1 cellular context compared by ENCODE assay signal in the genomic region with DNA sequence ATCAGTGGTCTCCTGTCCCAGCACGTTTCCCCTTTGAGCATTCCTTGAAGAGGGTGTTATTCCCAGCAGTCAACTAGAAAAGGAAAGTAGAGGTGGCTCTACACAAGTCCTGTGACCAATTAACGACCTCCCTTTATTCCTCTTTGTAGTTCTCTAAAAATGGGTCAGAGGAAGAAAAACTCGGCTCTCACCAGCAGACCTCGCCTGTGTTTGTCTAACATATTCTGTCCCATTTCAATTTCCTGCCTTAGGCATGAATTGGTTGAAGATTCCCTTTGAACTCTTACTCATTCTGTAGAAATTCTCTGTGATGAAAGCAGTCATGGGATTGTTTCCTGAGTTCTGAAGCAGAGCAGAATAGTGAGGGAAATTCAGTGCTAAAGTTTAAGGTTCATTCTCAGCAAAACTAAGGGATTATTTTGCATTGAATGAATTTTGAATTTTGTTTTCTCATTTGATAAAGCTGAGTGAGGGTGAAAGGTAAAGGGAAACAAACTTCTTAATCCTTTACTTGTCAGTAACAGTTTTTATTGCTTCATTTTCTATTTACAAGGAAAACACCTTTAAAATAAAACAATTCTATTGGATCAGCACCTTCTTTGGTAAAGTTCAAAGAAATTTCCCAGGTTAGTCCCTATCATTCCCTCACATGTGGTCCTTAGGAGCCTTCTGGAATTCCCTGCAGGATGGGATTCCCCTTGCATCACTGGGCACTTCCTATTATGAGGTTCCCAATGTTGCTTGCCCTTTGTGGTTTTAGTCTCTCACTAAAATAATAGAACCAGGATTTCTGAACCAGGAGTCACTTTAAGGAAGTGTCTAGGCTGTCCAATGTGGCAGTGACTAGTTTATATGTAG.
TF ChIP-seq lines count a peak whose summit lies in the region.

No MANE protein-coding gene starts in this region.

TF ChIP-seq in HepG2, 621 proteins besides CTCF, POLR2A, EP300 and RAD21 (continued from another document and continues in another):
- TF ChIP-seq SRSF9 (IDR thresholded peaks at IDR 0.05; ENCODE audit: borderline replicate concordance, insufficient read depth, low read depth, low read length, poor library complexity, severe bottlenecking): no peak
- TF ChIP-seq CHD2 (IDR thresholded peaks at IDR 0.05; ENCODE audit: low read depth, low read length): no peak
- peak; percentile 96 for TF ChIP-seq HMG20A (CRISPR knock-in tag; IDR thresholded peaks at IDR 0.05; ENCODE audit: borderline replicate concordance)
- no peak for TF ChIP-seq ZNF674 (CRISPR knock-in tag; IDR thresholded peaks at IDR 0.05; ENCODE audit: low read depth)
- TF ChIP-seq SIN3A (IDR thresholded peaks at IDR 0.05; ENCODE audit: borderline replicate concordance, low read depth, low read length): no peak
- TF ChIP-seq SRF (IDR thresholded peaks at IDR 0.05; ENCODE audit: low read depth, low read length): no peak
- TF ChIP-seq ZNF724P (CRISPR knock-in tag; IDR thresholded peaks at IDR 0.05; ENCODE audit: borderline replicate concordance): 0 out of 2 replicates have a peak, but pooled peaks have one; percentile 26
- TF ChIP-seq, protein P1, sequence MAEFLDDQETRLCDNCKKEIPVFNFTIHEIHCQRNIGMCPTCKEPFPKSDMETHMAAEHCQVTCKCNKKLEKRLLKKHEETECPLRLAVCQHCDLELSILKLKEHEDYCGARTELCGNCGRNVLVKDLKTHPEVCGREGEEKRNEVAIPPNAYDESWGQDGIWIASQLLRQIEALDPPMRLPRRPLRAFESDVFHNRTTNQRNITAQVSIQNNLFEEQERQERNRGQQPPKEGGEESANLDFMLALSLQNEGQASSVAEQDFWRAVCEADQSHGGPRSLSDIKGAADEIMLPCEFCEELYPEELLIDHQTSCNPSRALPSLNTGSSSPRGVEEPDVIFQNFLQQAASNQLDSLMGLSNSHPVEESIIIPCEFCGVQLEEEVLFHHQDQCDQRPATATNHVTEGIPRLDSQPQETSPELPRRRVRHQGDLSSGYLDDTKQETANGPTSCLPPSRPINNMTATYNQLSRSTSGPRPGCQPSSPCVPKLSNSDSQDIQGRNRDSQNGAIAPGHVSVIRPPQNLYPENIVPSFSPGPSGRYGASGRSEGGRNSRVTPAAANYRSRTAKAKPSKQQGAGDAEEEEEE (CRISPR knock-in tag; IDR thresholded peaks at IDR 0.05; ENCODE audit: borderline replicate concordance): no peak
- TF ChIP-seq NCOA5 (CRISPR knock-in tag; IDR thresholded peaks at IDR 0.05): no peak
- no peak for TF ChIP-seq ZNF484 (CRISPR knock-in tag; IDR thresholded peaks at IDR 0.05; ENCODE audit: borderline replicate concordance, low read depth)
- TF ChIP-seq, protein P2, sequence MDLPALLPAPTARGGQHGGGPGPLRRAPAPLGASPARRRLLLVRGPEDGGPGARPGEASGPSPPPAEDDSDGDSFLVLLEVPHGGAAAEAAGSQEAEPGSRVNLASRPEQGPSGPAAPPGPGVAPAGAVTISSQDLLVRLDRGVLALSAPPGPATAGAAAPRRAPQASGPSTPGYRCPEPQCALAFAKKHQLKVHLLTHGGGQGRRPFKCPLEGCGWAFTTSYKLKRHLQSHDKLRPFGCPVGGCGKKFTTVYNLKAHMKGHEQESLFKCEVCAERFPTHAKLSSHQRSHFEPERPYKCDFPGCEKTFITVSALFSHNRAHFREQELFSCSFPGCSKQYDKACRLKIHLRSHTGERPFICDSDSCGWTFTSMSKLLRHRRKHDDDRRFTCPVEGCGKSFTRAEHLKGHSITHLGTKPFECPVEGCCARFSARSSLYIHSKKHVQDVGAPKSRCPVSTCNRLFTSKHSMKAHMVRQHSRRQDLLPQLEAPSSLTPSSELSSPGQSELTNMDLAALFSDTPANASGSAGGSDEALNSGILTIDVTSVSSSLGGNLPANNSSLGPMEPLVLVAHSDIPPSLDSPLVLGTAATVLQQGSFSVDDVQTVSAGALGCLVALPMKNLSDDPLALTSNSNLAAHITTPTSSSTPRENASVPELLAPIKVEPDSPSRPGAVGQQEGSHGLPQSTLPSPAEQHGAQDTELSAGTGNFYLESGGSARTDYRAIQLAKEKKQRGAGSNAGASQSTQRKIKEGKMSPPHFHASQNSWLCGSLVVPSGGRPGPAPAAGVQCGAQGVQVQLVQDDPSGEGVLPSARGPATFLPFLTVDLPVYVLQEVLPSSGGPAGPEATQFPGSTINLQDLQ (CRISPR knock-in tag; IDR thresholded peaks at IDR 0.05): no peak
- TF ChIP-seq MAFG (CRISPR knock-in tag; IDR thresholded peaks at IDR 0.05): no peak
- TF ChIP-seq CBX1 (IDR thresholded peaks at IDR 0.05; ENCODE audit: low read depth): no peak
- TF ChIP-seq, protein P3, sequence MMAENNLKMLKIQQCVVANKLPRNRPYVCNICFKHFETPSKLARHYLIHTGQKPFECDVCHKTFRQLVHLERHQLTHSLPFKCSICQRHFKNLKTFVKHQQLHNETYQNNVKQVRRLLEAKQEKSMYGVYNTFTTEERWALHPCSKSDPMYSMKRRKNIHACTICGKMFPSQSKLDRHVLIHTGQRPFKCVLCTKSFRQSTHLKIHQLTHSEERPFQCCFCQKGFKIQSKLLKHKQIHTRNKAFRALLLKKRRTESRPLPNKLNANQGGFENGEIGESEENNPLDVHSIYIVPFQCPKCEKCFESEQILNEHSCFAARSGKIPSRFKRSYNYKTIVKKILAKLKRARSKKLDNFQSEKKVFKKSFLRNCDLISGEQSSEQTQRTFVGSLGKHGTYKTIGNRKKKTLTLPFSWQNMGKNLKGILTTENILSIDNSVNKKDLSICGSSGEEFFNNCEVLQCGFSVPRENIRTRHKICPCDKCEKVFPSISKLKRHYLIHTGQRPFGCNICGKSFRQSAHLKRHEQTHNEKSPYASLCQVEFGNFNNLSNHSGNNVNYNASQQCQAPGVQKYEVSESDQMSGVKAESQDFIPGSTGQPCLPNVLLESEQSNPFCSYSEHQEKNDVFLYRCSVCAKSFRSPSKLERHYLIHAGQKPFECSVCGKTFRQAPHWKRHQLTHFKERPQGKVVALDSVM (CRISPR knock-in tag; IDR thresholded peaks at IDR 0.05): no peak
- TF ChIP-seq, protein P4, sequence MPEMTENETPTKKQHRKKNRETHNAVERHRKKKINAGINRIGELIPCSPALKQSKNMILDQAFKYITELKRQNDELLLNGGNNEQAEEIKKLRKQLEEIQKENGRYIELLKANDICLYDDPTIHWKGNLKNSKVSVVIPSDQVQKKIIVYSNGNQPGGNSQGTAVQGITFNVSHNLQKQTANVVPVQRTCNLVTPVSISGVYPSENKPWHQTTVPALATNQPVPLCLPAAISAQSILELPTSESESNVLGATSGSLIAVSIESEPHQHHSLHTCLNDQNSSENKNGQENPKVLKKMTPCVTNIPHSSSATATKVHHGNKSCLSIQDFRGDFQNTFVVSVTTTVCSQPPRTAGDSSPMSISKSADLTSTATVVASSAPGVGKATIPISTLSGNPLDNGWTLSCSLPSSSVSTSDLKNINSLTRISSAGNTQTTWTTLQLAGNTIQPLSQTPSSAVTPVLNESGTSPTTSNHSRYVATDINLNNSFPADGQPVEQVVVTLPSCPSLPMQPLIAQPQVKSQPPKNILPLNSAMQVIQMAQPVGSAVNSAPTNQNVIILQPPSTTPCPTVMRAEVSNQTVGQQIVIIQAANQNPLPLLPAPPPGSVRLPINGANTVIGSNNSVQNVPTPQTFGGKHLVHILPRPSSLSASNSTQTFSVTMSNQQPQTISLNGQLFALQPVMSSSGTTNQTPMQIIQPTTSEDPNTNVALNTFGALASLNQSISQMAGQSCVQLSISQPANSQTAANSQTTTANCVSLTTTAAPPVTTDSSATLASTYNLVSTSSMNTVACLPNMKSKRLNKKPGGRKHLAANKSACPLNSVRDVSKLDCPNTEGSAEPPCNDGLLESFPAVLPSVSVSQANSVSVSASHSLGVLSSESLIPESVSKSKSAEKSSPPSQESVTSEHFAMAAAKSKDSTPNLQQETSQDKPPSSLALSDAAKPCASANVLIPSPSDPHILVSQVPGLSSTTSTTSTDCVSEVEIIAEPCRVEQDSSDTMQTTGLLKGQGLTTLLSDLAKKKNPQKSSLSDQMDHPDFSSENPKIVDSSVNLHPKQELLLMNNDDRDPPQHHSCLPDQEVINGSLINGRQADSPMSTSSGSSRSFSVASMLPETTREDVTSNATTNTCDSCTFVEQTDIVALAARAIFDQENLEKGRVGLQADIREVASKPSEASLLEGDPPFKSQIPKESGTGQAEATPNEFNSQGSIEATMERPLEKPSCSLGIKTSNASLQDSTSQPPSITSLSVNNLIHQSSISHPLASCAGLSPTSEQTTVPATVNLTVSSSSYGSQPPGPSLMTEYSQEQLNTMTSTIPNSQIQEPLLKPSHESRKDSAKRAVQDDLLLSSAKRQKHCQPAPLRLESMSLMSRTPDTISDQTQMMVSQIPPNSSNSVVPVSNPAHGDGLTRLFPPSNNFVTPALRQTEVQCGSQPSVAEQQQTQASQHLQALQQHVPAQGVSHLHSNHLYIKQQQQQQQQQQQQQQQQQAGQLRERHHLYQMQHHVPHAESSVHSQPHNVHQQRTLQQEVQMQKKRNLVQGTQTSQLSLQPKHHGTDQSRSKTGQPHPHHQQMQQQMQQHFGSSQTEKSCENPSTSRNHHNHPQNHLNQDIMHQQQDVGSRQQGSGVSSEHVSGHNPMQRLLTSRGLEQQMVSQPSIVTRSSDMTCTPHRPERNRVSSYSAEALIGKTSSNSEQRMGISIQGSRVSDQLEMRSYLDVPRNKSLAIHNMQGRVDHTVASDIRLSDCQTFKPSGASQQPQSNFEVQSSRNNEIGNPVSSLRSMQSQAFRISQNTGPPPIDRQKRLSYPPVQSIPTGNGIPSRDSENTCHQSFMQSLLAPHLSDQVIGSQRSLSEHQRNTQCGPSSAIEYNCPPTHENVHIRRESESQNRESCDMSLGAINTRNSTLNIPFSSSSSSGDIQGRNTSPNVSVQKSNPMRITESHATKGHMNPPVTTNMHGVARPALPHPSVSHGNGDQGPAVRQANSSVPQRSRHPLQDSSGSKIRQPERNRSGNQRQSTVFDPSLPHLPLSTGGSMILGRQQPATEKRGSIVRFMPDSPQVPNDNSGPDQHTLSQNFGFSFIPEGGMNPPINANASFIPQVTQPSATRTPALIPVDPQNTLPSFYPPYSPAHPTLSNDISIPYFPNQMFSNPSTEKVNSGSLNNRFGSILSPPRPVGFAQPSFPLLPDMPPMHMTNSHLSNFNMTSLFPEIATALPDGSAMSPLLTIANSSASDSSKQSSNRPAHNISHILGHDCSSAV (CRISPR knock-in tag; IDR thresholded peaks at IDR 0.05; ENCODE audit: borderline replicate concordance): no peak
- TF ChIP-seq AGO2 (optimal IDR thresholded peaks at IDR 0.05; ENCODE audit: low read depth, low read length): no peak
- TF ChIP-seq, protein P5, sequence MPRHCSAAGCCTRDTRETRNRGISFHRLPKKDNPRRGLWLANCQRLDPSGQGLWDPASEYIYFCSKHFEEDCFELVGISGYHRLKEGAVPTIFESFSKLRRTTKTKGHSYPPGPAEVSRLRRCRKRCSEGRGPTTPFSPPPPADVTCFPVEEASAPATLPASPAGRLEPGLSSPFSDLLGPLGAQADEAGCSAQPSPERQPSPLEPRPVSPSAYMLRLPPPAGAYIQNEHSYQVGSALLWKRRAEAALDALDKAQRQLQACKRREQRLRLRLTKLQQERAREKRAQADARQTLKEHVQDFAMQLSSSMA (CRISPR knock-in tag; IDR thresholded peaks at IDR 0.05): no peak
- 0 out of 2 replicates have a peak, but pooled peaks have one; percentile 60 for TF ChIP-seq ZSCAN29 (CRISPR knock-in tag; conservative IDR thresholded peaks at IDR 0.05)
- no peak for TF ChIP-seq HNRNPH1 (optimal IDR thresholded peaks at IDR 0.05; ENCODE audit: low read depth, low read length)
- TF ChIP-seq, protein P6, sequence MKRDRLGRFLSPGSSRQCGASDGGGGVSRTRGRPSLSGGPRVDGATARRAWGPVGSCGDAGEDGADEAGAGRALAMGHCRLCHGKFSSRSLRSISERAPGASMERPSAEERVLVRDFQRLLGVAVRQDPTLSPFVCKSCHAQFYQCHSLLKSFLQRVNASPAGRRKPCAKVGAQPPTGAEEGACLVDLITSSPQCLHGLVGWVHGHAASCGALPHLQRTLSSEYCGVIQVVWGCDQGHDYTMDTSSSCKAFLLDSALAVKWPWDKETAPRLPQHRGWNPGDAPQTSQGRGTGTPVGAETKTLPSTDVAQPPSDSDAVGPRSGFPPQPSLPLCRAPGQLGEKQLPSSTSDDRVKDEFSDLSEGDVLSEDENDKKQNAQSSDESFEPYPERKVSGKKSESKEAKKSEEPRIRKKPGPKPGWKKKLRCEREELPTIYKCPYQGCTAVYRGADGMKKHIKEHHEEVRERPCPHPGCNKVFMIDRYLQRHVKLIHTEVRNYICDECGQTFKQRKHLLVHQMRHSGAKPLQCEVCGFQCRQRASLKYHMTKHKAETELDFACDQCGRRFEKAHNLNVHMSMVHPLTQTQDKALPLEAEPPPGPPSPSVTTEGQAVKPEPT (CRISPR knock-in tag; IDR thresholded peaks at IDR 0.05; ENCODE audit: low read depth): no peak
- TF ChIP-seq, protein P7, sequence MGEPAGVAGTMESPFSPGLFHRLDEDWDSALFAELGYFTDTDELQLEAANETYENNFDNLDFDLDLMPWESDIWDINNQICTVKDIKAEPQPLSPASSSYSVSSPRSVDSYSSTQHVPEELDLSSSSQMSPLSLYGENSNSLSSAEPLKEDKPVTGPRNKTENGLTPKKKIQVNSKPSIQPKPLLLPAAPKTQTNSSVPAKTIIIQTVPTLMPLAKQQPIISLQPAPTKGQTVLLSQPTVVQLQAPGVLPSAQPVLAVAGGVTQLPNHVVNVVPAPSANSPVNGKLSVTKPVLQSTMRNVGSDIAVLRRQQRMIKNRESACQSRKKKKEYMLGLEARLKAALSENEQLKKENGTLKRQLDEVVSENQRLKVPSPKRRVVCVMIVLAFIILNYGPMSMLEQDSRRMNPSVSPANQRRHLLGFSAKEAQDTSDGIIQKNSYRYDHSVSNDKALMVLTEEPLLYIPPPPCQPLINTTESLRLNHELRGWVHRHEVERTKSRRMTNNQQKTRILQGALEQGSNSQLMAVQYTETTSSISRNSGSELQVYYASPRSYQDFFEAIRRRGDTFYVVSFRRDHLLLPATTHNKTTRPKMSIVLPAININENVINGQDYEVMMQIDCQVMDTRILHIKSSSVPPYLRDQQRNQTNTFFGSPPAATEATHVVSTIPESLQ (CRISPR knock-in tag; conservative IDR thresholded peaks at IDR 0.05): no peak; the same call in 1 of the 2 replicates
- no peak for TF ChIP-seq ZNF766 (CRISPR knock-in tag; IDR thresholded peaks at IDR 0.05; ENCODE audit: borderline replicate concordance)
- TF ChIP-seq ZSCAN31 (CRISPR knock-in tag; IDR thresholded peaks at IDR 0.05; ENCODE audit: low read depth): no peak
- TF ChIP-seq RBAK (CRISPR knock-in tag; IDR thresholded peaks at IDR 0.05): no peak
